ENCODE assay signal across 12 cellular contexts in the genomic region with DNA sequence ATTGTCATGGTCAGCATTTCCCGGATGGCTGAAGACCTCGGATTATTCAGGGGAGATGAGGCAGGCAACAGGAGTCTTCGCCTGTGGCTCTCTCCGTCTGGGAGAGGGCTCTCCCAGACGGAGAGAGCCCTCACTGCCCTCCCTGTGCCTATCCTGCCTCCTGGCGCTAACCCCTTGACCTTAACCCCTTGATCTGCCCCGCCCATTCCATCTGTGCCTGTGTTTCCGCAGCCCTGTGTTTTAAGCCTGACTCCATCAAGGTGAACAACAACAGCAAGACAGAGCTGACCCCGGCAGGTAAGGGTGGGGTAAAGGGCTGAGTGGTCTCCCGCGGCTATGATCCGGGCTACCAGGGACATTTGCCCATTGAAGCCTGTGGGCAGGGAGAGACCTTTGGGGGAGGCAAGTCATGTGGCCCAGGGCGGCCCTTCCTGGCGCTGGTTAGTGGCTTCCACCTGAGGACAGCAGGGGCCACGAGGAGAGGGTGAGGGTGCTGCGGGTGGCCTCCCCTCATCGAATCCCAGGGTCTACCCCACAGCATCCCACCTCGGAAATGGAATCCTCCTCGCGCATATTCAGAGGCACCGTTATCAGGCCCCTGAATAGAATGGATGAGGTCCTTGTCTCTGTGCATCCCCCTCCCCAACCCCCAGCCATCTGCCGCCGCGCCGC. TPM values are rescaled to one million over a fixed set of nuclear protein-coding genes. Genes with fewer than 3 reads are reported as not detected.
DNase-seq lines count a peak whose midpoint lies in the region; ATAC-seq and TF ChIP-seq lines count a peak whose summit lies in the region.
"Had no signal": no experiment of that assay in that cellular context is flagged by ENCODE, and none has a peak within 500 bp of the region (broad histone marks: within the 10 kb centered on the region; RNA-seq: fewer than 3 reads in every experiment).

No MANE protein-coding gene starts in this region.

- no peaks in the 10 kb centered on the region for H4K20me1 ChIP-seq in smooth muscle cell (ENCODE audit: low read depth)

- intact Hi-C loops in activated CD4-positive, alpha-beta T cell treated with anti-CD3 and anti-CD28 coated beads, Interleukin-2, amount 10 ng/mL, durations not matched to agents 24 days and 14 days (cut with micrococcal nuclease), result loop anchor here (5.0 kb wide), 2 partner anchors 68 to 112 kb away; partner anchors contain the start of gene ACHE
- intact Hi-C loops in activated T-helper 1 cell treated with anti-CD3 and anti-CD28 coated beads, Interleukin-12 subunit alpha, Interleukin-12 subunit beta, Interleukin-2, Interleukin-4 antibody, amounts not matched to agents 30 ng/mL and 10 ng/mL and 1 ng/mL, durations not matched to agents 14 hours and 24 hours and 36 hours (cut with micrococcal nuclease), result loop anchor here (5.0 to 10.0 kb wide), 3 partner anchors 68 to 210 kb away; partner anchors contain the start of gene ACHE

- H3K4me1 ChIP-seq in iPS-20b (ENCODE audit: insufficient read depth, low read length), result peaks cover 16% of the 10 kb centered on the region
- H3K4me1 ChIP-seq in smooth muscle cell (ENCODE audit: low read depth), result peaks cover 6% of the 10 kb centered on the region

- H3K9ac ChIP-seq in iPS-20b (ENCODE audit: low read depth, low read length), result peak overlapping the region; percentile 29; the same call in 1 of the 2 replicates
- H3K9ac ChIP-seq in smooth muscle cell (ENCODE audit: low read depth), result no peak overlapping the region

- H3F3A ChIP-seq in smooth muscle cell (ENCODE audit: low read depth), result no peaks in the 10 kb centered on the region

- H3K36me3 Mint-ChIP-seq in activated CD4-positive, alpha-beta T cell treated with anti-CD3 and anti-CD28 coated beads, Interleukin-2, amount 10 ng/mL, durations not matched to agents 24 days and 14 days (ENCODE audit: low read depth), result no peaks in the 10 kb centered on the region
- H3K36me3 Mint-ChIP-seq in activated T-helper 1 cell treated with anti-CD3 and anti-CD28 coated beads, Interleukin-12 subunit alpha, Interleukin-12 subunit beta, Interleukin-2, Interleukin-4 antibody, amounts not matched to agents 30 ng/mL and 10 ng/mL and 1 ng/mL, durations not matched to agents 14 hours and 24 hours and 36 hours (ENCODE audit: low read depth), result no peaks in the 10 kb centered on the region

- ATAC-seq in GM21367 (IDR thresholded peaks at IDR 0.05; ENCODE audit: unreplicated experiment), result no peak

- H3K27me3 ChIP-seq in iPS-20b (ENCODE audit: insufficient read depth, low read length), result peaks cover 71% of the 10 kb centered on the region
- H3K27me3 ChIP-seq in smooth muscle cell (ENCODE audit: low read depth), result peaks cover 78% of the 10 kb centered on the region

- H3K4me3 ChIP-seq in iPS-20b (ENCODE audit: low read length), result peak overlapping the region; percentile 69
- H3K4me3 ChIP-seq in smooth muscle cell, result peak overlapping the region; percentile 44

- H3K27me3 Mint-ChIP-seq in activated CD4-positive, alpha-beta T cell treated with anti-CD3 and anti-CD28 coated beads, Interleukin-2, amount 10 ng/mL, durations not matched to agents 24 days and 14 days, result peaks cover 38% of the 10 kb centered on the region
- peaks cover 46% of the 10 kb centered on the region for H3K27me3 Mint-ChIP-seq in activated T-helper 1 cell treated with anti-CD3 and anti-CD28 coated beads, Interleukin-12 subunit alpha, Interleukin-12 subunit beta, Interleukin-2, Interleukin-4 antibody, amounts not matched to agents 30 ng/mL and 10 ng/mL and 1 ng/mL, durations not matched to agents 14 hours and 24 hours and 36 hours (ENCODE audit: insufficient read depth)

- H3K36me3 ChIP-seq in iPS-20b (ENCODE audit: insufficient read depth, low read depth, low read length), result no peaks in the 10 kb centered on the region
- H3K36me3 ChIP-seq in smooth muscle cell (ENCODE audit: low read depth), result no peaks in the 10 kb centered on the region

- TF ChIP-seq CTCF in smooth muscle cell (IDR thresholded peaks at IDR 0.05; ENCODE audit: borderline replicate concordance, insufficient read depth, poor library complexity, severe bottlenecking), result no peak

- no peak overlapping the region for H3K27ac ChIP-seq in iPS-20b (ENCODE audit: low read length)
- no peak overlapping the region for H3K27ac ChIP-seq in smooth muscle cell (ENCODE audit: low read depth)

- H3K4me2 ChIP-seq in smooth muscle cell, result peak overlapping the region; percentile 84

- no peaks in the 10 kb centered on the region for H3K9me3 Mint-ChIP-seq in activated CD4-positive, alpha-beta T cell treated with anti-CD3 and anti-CD28 coated beads, Interleukin-2, amount 10 ng/mL, durations not matched to agents 24 days and 14 days
- no peaks in the 10 kb centered on the region for H3K9me3 Mint-ChIP-seq in activated T-helper 1 cell treated with anti-CD3 and anti-CD28 coated beads, Interleukin-12 subunit alpha, Interleukin-12 subunit beta, Interleukin-2, Interleukin-4 antibody, amounts not matched to agents 30 ng/mL and 10 ng/mL and 1 ng/mL, durations not matched to agents 14 hours and 24 hours and 36 hours

- H3K9me3 ChIP-seq in iPS-20b (ENCODE audit: insufficient read depth, low read depth, low read length) (no peaks in the 10 kb centered on the region), smooth muscle cell (replicated peaks; ENCODE audit: low read depth) (no peaks in the 10 kb centered on the region)

- H2AFZ ChIP-seq in smooth muscle cell (ENCODE audit: low read depth), result no peak overlapping the region

- H3K27ac Mint-ChIP-seq in activated CD4-positive, alpha-beta T cell treated with anti-CD3 and anti-CD28 coated beads, Interleukin-2, amount 10 ng/mL, durations not matched to agents 24 days and 14 days, result no peak overlapping the region
- H3K27ac Mint-ChIP-seq in activated T-helper 1 cell treated with anti-CD3 and anti-CD28 coated beads, Interleukin-12 subunit alpha, Interleukin-12 subunit beta, Interleukin-2, Interleukin-4 antibody, amounts not matched to agents 30 ng/mL and 10 ng/mL and 1 ng/mL, durations not matched to agents 14 hours and 24 hours and 36 hours, result no peak overlapping the region

- WGBS in smooth muscle cell (ENCODE audit: low lambda C conversion rate), result 28% methylated on average over 25 of the region's 25 CpGs

- peak overlapping the region; percentile 74 for H3K4me3 Mint-ChIP-seq in activated CD4-positive, alpha-beta T cell treated with anti-CD3 and anti-CD28 coated beads, Interleukin-2, amount 10 ng/mL, durations not matched to agents 24 days and 14 days
- peak overlapping the region; percentile 70 for H3K4me3 Mint-ChIP-seq in activated T-helper 1 cell treated with anti-CD3 and anti-CD28 coated beads, Interleukin-12 subunit alpha, Interleukin-12 subunit beta, Interleukin-2, Interleukin-4 antibody, amounts not matched to agents 30 ng/mL and 10 ng/mL and 1 ng/mL, durations not matched to agents 14 hours and 24 hours and 36 hours

- H3K4me1 Mint-ChIP-seq in activated CD4-positive, alpha-beta T cell treated with anti-CD3 and anti-CD28 coated beads, Interleukin-2, amount 10 ng/mL, durations not matched to agents 24 days and 14 days, result peaks cover 8% of the 10 kb centered on the region
- H3K4me1 Mint-ChIP-seq in activated T-helper 1 cell treated with anti-CD3 and anti-CD28 coated beads, Interleukin-12 subunit alpha, Interleukin-12 subunit beta, Interleukin-2, Interleukin-4 antibody, amounts not matched to agents 30 ng/mL and 10 ng/mL and 1 ng/mL, durations not matched to agents 14 hours and 24 hours and 36 hours (ENCODE audit: low read depth), result peaks cover 8% of the 10 kb centered on the region

- H3K79me2 ChIP-seq in smooth muscle cell (ENCODE audit: low read depth), result no peaks in the 10 kb centered on the region

- DNase-seq in activated CD4-positive, alpha-beta T cell treated with anti-CD3 and anti-CD28 coated beads, Interleukin-2, amount 10 ng/mL, durations not matched to agents 24 days and 14 days, result no peak
- no peak for DNase-seq in activated CD4-positive, alpha-beta T cell treated with anti-CD3 and anti-CD28 coated beads for 1 hour
- DNase-seq in activated T-helper 1 cell treated with anti-CD3 and anti-CD28 coated beads, Interleukin-12 subunit alpha, Interleukin-12 subunit beta, Interleukin-2, Interleukin-4 antibody, amounts not matched to agents 30 ng/mL and 10 ng/mL and 1 ng/mL, durations not matched to agents 14 hours and 24 hours and 36 hours (ENCODE audit: low spot score), result no peak
- DNase-seq in smooth muscle cell (lab: John Stamatoyannopoulos, UW; ENCODE audit: unreplicated experiment), result no peak
- no peak for DNase-seq in pons (ENCODE audit: low spot score)
- no peak for DNase-seq in NCI-H1048 (lab: John Stamatoyannopoulos, UW)
- DNase-seq: dermis blood vessel endothelial cell, NCI-H1092 treated with DMSO at 0.1 percent for 48 hours had no signal

RNA-seq across cellular contexts. Expression of gene MUC12, which starts 4.2 kb away (rescaled TPM):
- 0.76 and 1.5 TPM in 2 replicates for total RNA-seq in activated CD4-positive, alpha-beta T cell treated with anti-CD3 and anti-CD28 coated beads, Interleukin-2, amount 10 ng/mL, durations not matched to agents 24 days and 14 days
- 0.44 and 0.81 TPM in 2 replicates for total RNA-seq in activated T-helper 1 cell treated with anti-CD3 and anti-CD28 coated beads, Interleukin-12 subunit alpha, Interleukin-12 subunit beta, Interleukin-2, Interleukin-4 antibody, amounts not matched to agents 30 ng/mL and 10 ng/mL and 1 ng/mL, durations not matched to agents 14 hours and 24 hours and 36 hours
- total RNA-seq in smooth muscle cell, result 7.6 and 13.5 TPM in 2 replicates
- polyA plus RNA-seq in smooth muscle cell, result 17.1 and 18.0 TPM in 2 replicates
- total RNA-seq: dermis blood vessel endothelial cell, renal cortical epithelial cell had no signal

RNA-seq across cellular contexts. Expression of gene MUC3A, which starts 15.9 kb away (rescaled TPM):
- not detected in 2 replicates for total RNA-seq in activated CD4-positive, alpha-beta T cell treated with anti-CD3 and anti-CD28 coated beads, Interleukin-2, amount 10 ng/mL, durations not matched to agents 24 days and 14 days
- total RNA-seq in activated T-helper 1 cell treated with anti-CD3 and anti-CD28 coated beads, Interleukin-12 subunit alpha, Interleukin-12 subunit beta, Interleukin-2, Interleukin-4 antibody, amounts not matched to agents 30 ng/mL and 10 ng/mL and 1 ng/mL, durations not matched to agents 14 hours and 24 hours and 36 hours, result not detected in 2 replicates
- total RNA-seq in smooth muscle cell, result not detected in 2 replicates
- polyA plus RNA-seq in smooth muscle cell, result not detected in 2 replicates
- total RNA-seq: Daoy, dermis blood vessel endothelial cell had no signal

RNA-seq across cellular contexts. Expression of gene MUC17, which starts 54.7 kb away (rescaled TPM):
- total RNA-seq in activated CD4-positive, alpha-beta T cell treated with anti-CD3 and anti-CD28 coated beads, Interleukin-2, amount 10 ng/mL, durations not matched to agents 24 days and 14 days, result not detected in 2 replicates
- 0.02 TPM in 1 of 2 replicates, not detected in the other for total RNA-seq in activated T-helper 1 cell treated with anti-CD3 and anti-CD28 coated beads, Interleukin-12 subunit alpha, Interleukin-12 subunit beta, Interleukin-2, Interleukin-4 antibody, amounts not matched to agents 30 ng/mL and 10 ng/mL and 1 ng/mL, durations not matched to agents 14 hours and 24 hours and 36 hours
- 0.13 TPM in 1 of 2 replicates, not detected in the other for total RNA-seq in smooth muscle cell
- 0.06 TPM in 1 of 2 replicates, not detected in the other for polyA plus RNA-seq in smooth muscle cell
- total RNA-seq: Daoy, dermis blood vessel endothelial cell, renal cortical epithelial cell had no signal
